In genomic region chrX:106484233-106484632, GRCh38 we compare ENCODE assay signal across 11 cellular contexts.
A peak's percentile ranks its signal among the peaks of the same experiment; 100 is the strongest.
DNase-seq lines count a peak whose midpoint lies in the region; ATAC-seq and TF ChIP-seq lines count a peak whose summit lies in the region.
"Had no signal": no experiment of that assay in that cellular context is flagged by ENCODE, and none has a peak within 500 bp of the region (broad histone marks: within the 10 kb centered on the region; RNA-seq: fewer than 3 reads in every experiment).

No MANE protein-coding gene starts in this region.

- CTCF ChIA-PET in activated B cell treated with CpG ODN at 0.5 μM for 24 hours (lab: Charles Lee) = no interaction called here

- no peak for TF ChIP-seq CTCF in activated B cell treated with CpG ODN at 0.5 μM for 24 hours (IDR thresholded peaks at IDR 0.05)

- peak overlapping the region; percentile 46 for H3K4me3 Mint-ChIP-seq in activated B cell treated with CpG ODN at 0.5 μM for 24 hours
- H3K4me3 Mint-ChIP-seq: brain had no signal

- H3K4me1 Mint-ChIP-seq in activated B cell treated with CpG ODN at 0.5 μM for 24 hours = peaks cover 7% of the 10 kb centered on the region
- H3K4me1 Mint-ChIP-seq: brain had no signal

- peak; percentile 3 for DNase-seq in stimulated activated CD4-positive, alpha-beta T cell treated with anti-CD3 and anti-CD28 coated beads, Interleukin-1b, Interleukin-23, amount 100 ng/mL, for 48 hours
- DNase-seq in stimulated activated CD4-positive, alpha-beta T cell treated with anti-CD3 and anti-CD28 coated beads, Interleukin-12 subunit alpha, Interleukin-12 subunit beta, amount 100 ng/mL, for 4 hours = no peak
- DNase-seq in activated B cell treated with CpG ODN at 0.5 μM for 24 hours (no peak), NK-92 (lab: John Stamatoyannopoulos, UW; ENCODE audit: unreplicated experiment) (no peak), iPS-NIHi11 (ENCODE audit: low spot score) (no peak), occipital lobe (lab: John Stamatoyannopoulos, UW) (no peak), A172 (ENCODE audit: low spot score) (no peak)
- DNase-seq: DND-41, NCI-H524 treated with DMSO at 0.1 percent for 48 hours had no signal

- no peaks in the 10 kb centered on the region for H3K9me3 Mint-ChIP-seq in activated B cell treated with CpG ODN at 0.5 μM for 24 hours
- H3K9me3 Mint-ChIP-seq: brain had no signal

- H3K36me3 Mint-ChIP-seq in activated B cell treated with CpG ODN at 0.5 μM for 24 hours (ENCODE audit: low read depth) = no peaks in the 10 kb centered on the region
- H3K36me3 Mint-ChIP-seq: brain had no signal

- peak overlapping the region; percentile 76 for H3K27ac Mint-ChIP-seq in activated B cell treated with CpG ODN at 0.5 μM for 24 hours
- H3K27ac Mint-ChIP-seq: brain had no signal

- intact Hi-C loops in activated B cell treated with CpG ODN at 0.5 μM for 24 hours (cut with micrococcal nuclease) = loop anchor here (2.0 to 5.0 kb wide), 2 partner anchors 127 to 1588 kb away; partner anchors contain the start of gene RADX

- ATAC-seq in HG02943 (IDR thresholded peaks at IDR 0.05; ENCODE audit: low read depth, unreplicated experiment) (peak; percentile 97), activated B cell treated with CpG ODN at 0.5 μM for 24 hours (ENCODE audit: low read depth) (peak; percentile 91)

- no peaks in the 10 kb centered on the region for H3K27me3 Mint-ChIP-seq in activated B cell treated with CpG ODN at 0.5 μM for 24 hours

- POLR2A ChIA-PET in activated B cell treated with CpG ODN at 0.5 μM for 24 hours (lab: Charles Lee) = interaction anchor here (1.6 kb wide), 1 partner anchor 128 kb away, joined by 3 read pairs; the partner anchor contains the start of gene RADX
